In the genomic region with DNA sequence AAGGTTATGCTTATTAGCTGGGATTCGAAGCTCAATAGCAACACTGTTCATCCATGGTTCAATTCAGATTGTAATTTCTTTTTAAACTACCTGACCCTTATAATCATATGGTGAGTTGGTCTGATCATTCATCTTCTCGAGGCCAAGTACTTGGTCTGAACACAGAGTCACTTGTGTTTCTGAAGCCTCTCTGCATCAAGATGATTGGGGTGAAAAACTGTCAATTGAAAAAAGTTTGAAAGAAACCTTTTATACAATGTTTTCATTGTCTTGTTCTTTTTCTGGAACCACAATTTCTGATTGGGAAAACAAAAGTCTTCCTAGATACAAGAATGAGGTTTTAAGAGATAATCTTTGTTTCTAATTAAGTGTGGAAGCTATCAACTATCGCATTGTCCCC, we compare ENCODE assay signal across 2 cellular contexts.
TF ChIP-seq lines count a peak whose summit lies in the region.

No MANE protein-coding gene starts in this region.

TF ChIP-seq in SK-N-SH, 30 proteins besides CTCF, POLR2A, EP300 and RAD21 (continued from another document):
- TF ChIP-seq, protein P1, sequence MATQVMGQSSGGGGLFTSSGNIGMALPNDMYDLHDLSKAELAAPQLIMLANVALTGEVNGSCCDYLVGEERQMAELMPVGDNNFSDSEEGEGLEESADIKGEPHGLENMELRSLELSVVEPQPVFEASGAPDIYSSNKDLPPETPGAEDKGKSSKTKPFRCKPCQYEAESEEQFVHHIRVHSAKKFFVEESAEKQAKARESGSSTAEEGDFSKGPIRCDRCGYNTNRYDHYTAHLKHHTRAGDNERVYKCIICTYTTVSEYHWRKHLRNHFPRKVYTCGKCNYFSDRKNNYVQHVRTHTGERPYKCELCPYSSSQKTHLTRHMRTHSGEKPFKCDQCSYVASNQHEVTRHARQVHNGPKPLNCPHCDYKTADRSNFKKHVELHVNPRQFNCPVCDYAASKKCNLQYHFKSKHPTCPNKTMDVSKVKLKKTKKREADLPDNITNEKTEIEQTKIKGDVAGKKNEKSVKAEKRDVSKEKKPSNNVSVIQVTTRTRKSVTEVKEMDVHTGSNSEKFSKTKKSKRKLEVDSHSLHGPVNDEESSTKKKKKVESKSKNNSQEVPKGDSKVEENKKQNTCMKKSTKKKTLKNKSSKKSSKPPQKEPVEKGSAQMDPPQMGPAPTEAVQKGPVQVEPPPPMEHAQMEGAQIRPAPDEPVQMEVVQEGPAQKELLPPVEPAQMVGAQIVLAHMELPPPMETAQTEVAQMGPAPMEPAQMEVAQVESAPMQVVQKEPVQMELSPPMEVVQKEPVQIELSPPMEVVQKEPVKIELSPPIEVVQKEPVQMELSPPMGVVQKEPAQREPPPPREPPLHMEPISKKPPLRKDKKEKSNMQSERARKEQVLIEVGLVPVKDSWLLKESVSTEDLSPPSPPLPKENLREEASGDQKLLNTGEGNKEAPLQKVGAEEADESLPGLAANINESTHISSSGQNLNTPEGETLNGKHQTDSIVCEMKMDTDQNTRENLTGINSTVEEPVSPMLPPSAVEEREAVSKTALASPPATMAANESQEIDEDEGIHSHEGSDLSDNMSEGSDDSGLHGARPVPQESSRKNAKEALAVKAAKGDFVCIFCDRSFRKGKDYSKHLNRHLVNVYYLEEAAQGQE (IDR thresholded peaks at IDR 0.05; ENCODE audit: low read depth, low read length), result no peak
- TF ChIP-seq FOXM1 (IDR thresholded peaks at IDR 0.05; ENCODE audit: low read depth) (no peak), CHD2 (IDR thresholded peaks at IDR 0.05; ENCODE audit: low read length, partially characterized antibody) (no peak), GATA2 (CRISPR knock-in tag; IDR thresholded peaks at IDR 0.05) (no peak), TAF1 (IDR thresholded peaks at IDR 0.05; ENCODE audit: borderline replicate concordance, low read depth, low read length) (no peak)
- TF ChIP-seq, protein P2, sequence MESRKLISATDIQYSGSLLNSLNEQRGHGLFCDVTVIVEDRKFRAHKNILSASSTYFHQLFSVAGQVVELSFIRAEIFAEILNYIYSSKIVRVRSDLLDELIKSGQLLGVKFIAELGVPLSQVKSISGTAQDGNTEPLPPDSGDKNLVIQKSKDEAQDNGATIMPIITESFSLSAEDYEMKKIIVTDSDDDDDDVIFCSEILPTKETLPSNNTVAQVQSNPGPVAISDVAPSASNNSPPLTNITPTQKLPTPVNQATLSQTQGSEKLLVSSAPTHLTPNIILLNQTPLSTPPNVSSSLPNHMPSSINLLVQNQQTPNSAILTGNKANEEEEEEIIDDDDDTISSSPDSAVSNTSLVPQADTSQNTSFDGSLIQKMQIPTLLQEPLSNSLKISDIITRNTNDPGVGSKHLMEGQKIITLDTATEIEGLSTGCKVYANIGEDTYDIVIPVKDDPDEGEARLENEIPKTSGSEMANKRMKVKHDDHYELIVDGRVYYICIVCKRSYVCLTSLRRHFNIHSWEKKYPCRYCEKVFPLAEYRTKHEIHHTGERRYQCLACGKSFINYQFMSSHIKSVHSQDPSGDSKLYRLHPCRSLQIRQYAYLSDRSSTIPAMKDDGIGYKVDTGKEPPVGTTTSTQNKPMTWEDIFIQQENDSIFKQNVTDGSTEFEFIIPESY (IDR thresholded peaks at IDR 0.05; ENCODE audit: borderline replicate concordance, low read depth), result no peak

TF ChIP-seq in SK-N-SH treated with all-trans-retinoic acid at 6 μM for 48 hours, 23 proteins besides CTCF, POLR2A, EP300 and RAD21 (continued from another document):
- TF ChIP-seq POU6F1 (CRISPR knock-in tag; IDR thresholded peaks at IDR 0.05; ENCODE audit: borderline replicate concordance, low read depth) (no peak), PPARA (CRISPR knock-in tag; IDR thresholded peaks at IDR 0.05; ENCODE audit: borderline replicate concordance) (no peak), ISL1 (CRISPR knock-in tag; IDR thresholded peaks at IDR 0.05) (no peak), OSR1 (CRISPR knock-in tag; IDR thresholded peaks at IDR 0.05) (no peak), CSDC2 (CRISPR knock-in tag; IDR thresholded peaks at IDR 0.05) (no peak), TCF4 (CRISPR knock-in tag; IDR thresholded peaks at IDR 0.05; ENCODE audit: borderline replicate concordance) (no peak), SNAI2 (CRISPR knock-in tag; IDR thresholded peaks at IDR 0.05) (no peak), ZC3H10 (CRISPR knock-in tag; IDR thresholded peaks at IDR 0.05) (no peak), RARB (CRISPR knock-in tag; IDR thresholded peaks at IDR 0.05) (no peak), ESRRG (CRISPR knock-in tag; IDR thresholded peaks at IDR 0.05) (no peak), BACH2 (CRISPR knock-in tag; IDR thresholded peaks at IDR 0.05; ENCODE audit: borderline replicate concordance) (no peak), ZNF565 (CRISPR knock-in tag; conservative IDR thresholded peaks at IDR 0.05; ENCODE audit: low read depth) (no peak), ZNF70 (CRISPR knock-in tag; IDR thresholded peaks at IDR 0.05) (no peak), ZNF8 (CRISPR knock-in tag; IDR thresholded peaks at IDR 0.05) (no peak), ARNTL (CRISPR knock-in tag; IDR thresholded peaks at IDR 0.05; ENCODE audit: borderline replicate concordance, low read depth) (no peak)
- TF ChIP-seq, protein P3, sequence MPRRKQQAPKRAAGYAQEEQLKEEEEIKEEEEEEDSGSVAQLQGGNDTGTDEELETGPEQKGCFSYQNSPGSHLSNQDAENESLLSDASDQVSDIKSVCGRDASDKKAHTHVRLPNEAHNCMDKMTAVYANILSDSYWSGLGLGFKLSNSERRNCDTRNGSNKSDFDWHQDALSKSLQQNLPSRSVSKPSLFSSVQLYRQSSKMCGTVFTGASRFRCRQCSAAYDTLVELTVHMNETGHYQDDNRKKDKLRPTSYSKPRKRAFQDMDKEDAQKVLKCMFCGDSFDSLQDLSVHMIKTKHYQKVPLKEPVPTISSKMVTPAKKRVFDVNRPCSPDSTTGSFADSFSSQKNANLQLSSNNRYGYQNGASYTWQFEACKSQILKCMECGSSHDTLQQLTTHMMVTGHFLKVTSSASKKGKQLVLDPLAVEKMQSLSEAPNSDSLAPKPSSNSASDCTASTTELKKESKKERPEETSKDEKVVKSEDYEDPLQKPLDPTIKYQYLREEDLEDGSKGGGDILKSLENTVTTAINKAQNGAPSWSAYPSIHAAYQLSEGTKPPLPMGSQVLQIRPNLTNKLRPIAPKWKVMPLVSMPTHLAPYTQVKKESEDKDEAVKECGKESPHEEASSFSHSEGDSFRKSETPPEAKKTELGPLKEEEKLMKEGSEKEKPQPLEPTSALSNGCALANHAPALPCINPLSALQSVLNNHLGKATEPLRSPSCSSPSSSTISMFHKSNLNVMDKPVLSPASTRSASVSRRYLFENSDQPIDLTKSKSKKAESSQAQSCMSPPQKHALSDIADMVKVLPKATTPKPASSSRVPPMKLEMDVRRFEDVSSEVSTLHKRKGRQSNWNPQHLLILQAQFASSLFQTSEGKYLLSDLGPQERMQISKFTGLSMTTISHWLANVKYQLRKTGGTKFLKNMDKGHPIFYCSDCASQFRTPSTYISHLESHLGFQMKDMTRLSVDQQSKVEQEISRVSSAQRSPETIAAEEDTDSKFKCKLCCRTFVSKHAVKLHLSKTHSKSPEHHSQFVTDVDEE (CRISPR knock-in tag; IDR thresholded peaks at IDR 0.05), result no peak
- TF ChIP-seq, protein P4, sequence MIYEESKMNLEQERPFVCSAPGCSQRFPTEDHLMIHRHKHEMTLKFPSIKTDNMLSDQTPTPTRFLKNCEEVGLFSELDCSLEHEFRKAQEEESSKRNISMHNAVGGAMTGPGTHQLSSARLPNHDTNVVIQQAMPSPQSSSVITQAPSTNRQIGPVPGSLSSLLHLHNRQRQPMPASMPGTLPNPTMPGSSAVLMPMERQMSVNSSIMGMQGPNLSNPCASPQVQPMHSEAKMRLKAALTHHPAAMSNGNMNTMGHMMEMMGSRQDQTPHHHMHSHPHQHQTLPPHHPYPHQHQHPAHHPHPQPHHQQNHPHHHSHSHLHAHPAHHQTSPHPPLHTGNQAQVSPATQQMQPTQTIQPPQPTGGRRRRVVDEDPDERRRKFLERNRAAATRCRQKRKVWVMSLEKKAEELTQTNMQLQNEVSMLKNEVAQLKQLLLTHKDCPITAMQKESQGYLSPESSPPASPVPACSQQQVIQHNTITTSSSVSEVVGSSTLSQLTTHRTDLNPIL (CRISPR knock-in tag; IDR thresholded peaks at IDR 0.05; ENCODE audit: low read depth), result no peak
- TF ChIP-seq, protein P5, sequence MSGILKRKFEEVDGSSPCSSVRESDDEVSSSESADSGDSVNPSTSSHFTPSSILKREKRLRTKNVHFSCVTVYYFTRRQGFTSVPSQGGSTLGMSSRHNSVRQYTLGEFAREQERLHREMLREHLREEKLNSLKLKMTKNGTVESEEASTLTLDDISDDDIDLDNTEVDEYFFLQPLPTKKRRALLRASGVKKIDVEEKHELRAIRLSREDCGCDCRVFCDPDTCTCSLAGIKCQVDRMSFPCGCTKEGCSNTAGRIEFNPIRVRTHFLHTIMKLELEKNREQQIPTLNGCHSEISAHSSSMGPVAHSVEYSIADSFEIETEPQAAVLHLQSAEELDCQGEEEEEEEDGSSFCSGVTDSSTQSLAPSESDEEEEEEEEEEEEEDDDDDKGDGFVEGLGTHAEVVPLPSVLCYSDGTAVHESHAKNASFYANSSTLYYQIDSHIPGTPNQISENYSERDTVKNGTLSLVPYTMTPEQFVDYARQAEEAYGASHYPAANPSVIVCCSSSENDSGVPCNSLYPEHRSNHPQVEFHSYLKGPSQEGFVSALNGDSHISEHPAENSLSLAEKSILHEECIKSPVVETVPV (CRISPR knock-in tag; IDR thresholded peaks at IDR 0.05), result no peak
